1 cellular context compared by ENCODE assay signal in the genomic region with DNA sequence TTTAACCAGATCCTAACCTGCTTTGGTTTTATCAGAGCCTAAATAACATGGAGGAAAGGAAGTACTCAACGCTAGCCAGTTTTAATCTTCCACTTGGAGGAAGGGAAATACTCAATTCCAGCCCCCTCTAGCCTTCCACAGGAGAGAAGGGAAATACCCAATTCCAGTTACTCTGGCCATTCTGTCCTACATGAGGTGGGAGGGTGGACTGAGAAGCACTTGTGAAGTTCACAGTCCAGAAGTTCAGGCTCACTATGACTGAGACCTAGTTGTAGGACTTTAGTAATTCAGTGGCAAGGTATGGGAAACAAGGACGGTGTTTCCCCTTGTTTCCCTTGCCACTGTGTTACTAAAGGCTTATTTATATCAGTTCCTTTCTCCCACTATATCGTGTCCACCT.
TF ChIP-seq lines count a peak whose summit lies in the region.

No MANE protein-coding gene starts in this region.

TF ChIP-seq in H1, 55 proteins besides CTCF, POLR2A, EP300 and RAD21:
- TF ChIP-seq SAP30 (IDR thresholded peaks at IDR 0.05; ENCODE audit: insufficient read depth, insufficient replicate concordance, low read length), result no peak
- TF ChIP-seq ZNF274 (IDR thresholded peaks at IDR 0.05; ENCODE audit: borderline replicate concordance, extremely low read depth, low read length), result no peak
- TF ChIP-seq HDAC2 (IDR thresholded peaks at IDR 0.05; ENCODE audit: borderline replicate concordance in 1 of 2, low read depth in 2 of 2, low read length in 2 of 2), result no peak
